Comparison of ENCODE assay signal across 17 cellular contexts in the genomic region with DNA sequence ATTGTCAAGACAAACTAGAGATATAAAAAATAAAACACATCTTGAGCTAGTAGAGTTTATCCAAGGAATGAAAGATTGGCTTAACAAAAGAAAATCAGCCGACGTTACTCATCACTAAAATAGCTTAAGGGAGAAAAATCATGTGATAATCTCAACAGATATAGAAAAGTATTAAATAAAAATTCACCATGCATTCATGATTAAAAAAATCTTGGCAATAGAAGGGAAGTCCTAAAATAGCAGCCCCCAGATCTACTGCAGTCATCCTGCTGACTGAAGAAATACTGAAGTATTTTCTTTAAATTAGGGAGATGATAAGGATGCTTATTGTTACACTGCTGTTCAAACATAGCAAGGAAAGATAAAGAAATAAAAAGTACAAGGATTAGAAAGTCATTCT. TPM values are rescaled to one million over a fixed set of nuclear protein-coding genes. Genes with fewer than 3 reads are reported as not detected.
DNase-seq lines count a peak whose midpoint lies in the region; ATAC-seq, FAIRE-seq and TF ChIP-seq lines count a peak whose summit lies in the region.
"Had no signal": no experiment of that assay in that cellular context is flagged by ENCODE, and none has a peak within 500 bp of the region (broad histone marks: within the 10 kb centered on the region; RNA-seq: fewer than 3 reads in every experiment).

No MANE protein-coding gene starts in this region.

- DNase-seq in SK-N-SH = no peak
- DNase-seq in fibroblast of the aortic adventitia (ENCODE audit: low read depth) = peak; percentile 92
- no peak for DNase-seq in pancreas
- no peak for DNase-seq in NK-92 (lab: John Stamatoyannopoulos, UW; ENCODE audit: unreplicated experiment)
- no peak for DNase-seq in NCI-H1105 treated with DMSO at 0.1 percent for 48 hours (lab: John Stamatoyannopoulos, UW)
- DNase-seq: C1 segment of cervical spinal cord; Calu3; CD4-positive, alpha-beta memory T cell; COR-L47; DMS53; DMS79 treated with DMSO at 0.1 percent for 48 hours; GOT3; HFFc6 had no signal

- no peak for TF ChIP-seq POLR2A in gastroesophageal sphincter (IDR thresholded peaks at IDR 0.05)

- H2AFZ ChIP-seq in SK-N-SH (ENCODE audit: low read depth) = no peak overlapping the region

- H3K36me3 ChIP-seq in SK-N-SH (replicated peaks in 1 of 2; ENCODE audit: control insufficient read depth in 1 of 2, insufficient read depth in 2 of 2, low read length in 1 of 2) (no peaks in the 10 kb centered on the region), pancreas (no peaks in the 10 kb centered on the region), gastroesophageal sphincter (no peaks in the 10 kb centered on the region)
- H3K36me3 ChIP-seq: HAP-1 had no signal

- H3K9me3 ChIP-seq in SK-N-SH (no peaks in the 10 kb centered on the region), pancreas (no peaks in the 10 kb centered on the region), gastroesophageal sphincter (peaks cover 0 to 8% (median 0%) of the 10 kb centered on the region in 3 donors)
- H3K9me3 ChIP-seq: HAP-1 had no signal

- TF ChIP-seq RAD21 in SK-N-SH (IDR thresholded peaks at IDR 0.05; ENCODE audit: low read length) = no peak

- H3K4me1 ChIP-seq in SK-N-SH (ENCODE audit: control insufficient read depth in 1 of 2, insufficient read depth in 2 of 2, low read depth in 1 of 2, low read length in 1 of 2) = peaks cover 0 to 6% of the 10 kb centered on the region in 2 experiments; a peak in 1 of 4 replicates
- H3K4me1 ChIP-seq in pancreas = no peaks in the 10 kb centered on the region
- no peaks in the 10 kb centered on the region for H3K4me1 ChIP-seq in gastroesophageal sphincter
- H3K4me1 ChIP-seq: HAP-1 had no signal

- H3F3A ChIP-seq in SK-N-SH (replicated peaks; ENCODE audit: insufficient read depth) = peaks cover 6% of the 10 kb centered on the region

- no peak for TF ChIP-seq CTCF in SK-N-SH (IDR thresholded peaks at IDR 0.05)
- TF ChIP-seq CTCF in fibroblast of the aortic adventitia (IDR thresholded peaks at IDR 0.05; ENCODE audit: insufficient read depth, low read length) = no peak
- no peak for TF ChIP-seq CTCF in pancreas (IDR thresholded peaks at IDR 0.05)
- no peak for TF ChIP-seq CTCF in gastroesophageal sphincter (IDR thresholded peaks at IDR 0.05)

- no peak for ATAC-seq in pancreas
- ATAC-seq in gastroesophageal sphincter = no peak

- H3K79me2 ChIP-seq in SK-N-SH (ENCODE audit: insufficient read depth) = no peaks in the 10 kb centered on the region

- H3K4me3 ChIP-seq in SK-N-SH (ENCODE audit: low read depth in 2 of 2, low read length in 1 of 2) = no peak overlapping the region
- no peak overlapping the region for H3K4me3 ChIP-seq in fibroblast of the aortic adventitia (ENCODE audit: low read depth, low read length)
- no peak overlapping the region for H3K4me3 ChIP-seq in pancreas
- H3K4me3 ChIP-seq in gastroesophageal sphincter = no peak overlapping the region
- H3K4me3 ChIP-seq: HAP-1 had no signal

- H4K20me1 ChIP-seq in SK-N-SH (ENCODE audit: insufficient read depth) = no peaks in the 10 kb centered on the region

- intact Hi-C loops in pancreas (cut with DNase I) = no loop called here

- peak; percentile 5 for FAIRE-seq in pancreas (lab: Jason Lieb, UNC)
- FAIRE-seq: GM12892, H54 had no signal

- POLR2A ChIA-PET in SK-N-SH (lab: Yijun Ruan, JAX) = no interaction called here

- H3K4me2 ChIP-seq in SK-N-SH = no peak overlapping the region

- H3K27me3 ChIP-seq in SK-N-SH (ENCODE audit: insufficient read depth) (no peaks in the 10 kb centered on the region), pancreas (no peaks in the 10 kb centered on the region), gastroesophageal sphincter (no peaks in the 10 kb centered on the region)

- H3K27ac ChIP-seq in SK-N-SH (ENCODE audit: low read depth in 2 of 2, low read length in 1 of 2) (peak overlapping the region in 1 of 2 experiments; percentile 31; a peak in 1 of 4 replicates), pancreas (no peak overlapping the region), gastroesophageal sphincter (no peak overlapping the region)

- 24% methylated on average over 2 of the region's 2 CpGs for WGBS in SK-N-SH (ENCODE audit: low lambda C conversion rate)
- 83 to 92% methylated on average over 2 of the region's 2 CpGs for WGBS in pancreas, 2 donors
- 9 to 29% methylated on average over 2 of the region's 2 CpGs for WGBS in gastroesophageal sphincter (ENCODE audit: low coverage in 1 of 2), 2 donors

- no peak overlapping the region for H3K9ac ChIP-seq in SK-N-SH

- TF ChIP-seq EP300 in SK-N-SH (IDR thresholded peaks at IDR 0.05; ENCODE audit: borderline replicate concordance in 1 of 2, low read depth in 1 of 2, low read length in 1 of 2) (0 out of 4 replicates have a peak, but pooled peaks of 1 of the 2 experiments have one; percentile 29), gastroesophageal sphincter (IDR thresholded peaks at IDR 0.05) (no peak)

- H3K9me2 ChIP-seq in SK-N-SH = no peaks in the 10 kb centered on the region

- CTCF ChIA-PET in SK-N-SH (lab: Yijun Ruan, JAX) = interaction anchor here (1.0 kb wide), 1 partner anchor 9 kb away, joined by 3 read pairs; no protein-coding TSS in a partner anchor

TF ChIP-seq in SK-N-SH, 30 proteins besides CTCF, POLR2A, EP300 and RAD21:
- TF ChIP-seq FOSL2 (IDR thresholded peaks at IDR 0.05; ENCODE audit: borderline replicate concordance, low read depth) (peak; percentile 22; the same call in 1 of the 2 replicates), FOXJ3 (CRISPR knock-in tag; IDR thresholded peaks at IDR 0.05) (no peak), SMC3 (IDR thresholded peaks at IDR 0.05; ENCODE audit: low read depth, low read length) (no peak), JUND (IDR thresholded peaks at IDR 0.05) (0 out of 2 replicates have a peak, but pooled peaks have one; percentile 26), GATA2 (CRISPR knock-in tag; IDR thresholded peaks at IDR 0.05) (no peak), YY1 (IDR thresholded peaks at IDR 0.05; ENCODE audit: low read depth) (no peak), RFX5 (IDR thresholded peaks at IDR 0.05; ENCODE audit: low read length) (no peak), NFIC (IDR thresholded peaks at IDR 0.05; ENCODE audit: borderline replicate concordance) (peak; percentile 41; the same call in 1 of the 2 replicates), NRF1 (IDR thresholded peaks at IDR 0.05; ENCODE audit: low read depth, low read length) (no peak), TCF12 (IDR thresholded peaks at IDR 0.05) (peak; percentile 41; the same call in 1 of the 2 replicates), RXRA (IDR thresholded peaks at IDR 0.05; ENCODE audit: borderline replicate concordance, low read depth) (no peak), MEF2A (IDR thresholded peaks at IDR 0.05; ENCODE audit: borderline replicate concordance, low read depth) (peak; percentile 54; the same call in 1 of the 2 replicates), POLR2AphosphoS5 (IDR thresholded peaks at IDR 0.05; ENCODE audit: low read depth, low read length) (no peak), PBX3 (IDR thresholded peaks at IDR 0.05) (no peak)
- TF ChIP-seq, protein P1, sequence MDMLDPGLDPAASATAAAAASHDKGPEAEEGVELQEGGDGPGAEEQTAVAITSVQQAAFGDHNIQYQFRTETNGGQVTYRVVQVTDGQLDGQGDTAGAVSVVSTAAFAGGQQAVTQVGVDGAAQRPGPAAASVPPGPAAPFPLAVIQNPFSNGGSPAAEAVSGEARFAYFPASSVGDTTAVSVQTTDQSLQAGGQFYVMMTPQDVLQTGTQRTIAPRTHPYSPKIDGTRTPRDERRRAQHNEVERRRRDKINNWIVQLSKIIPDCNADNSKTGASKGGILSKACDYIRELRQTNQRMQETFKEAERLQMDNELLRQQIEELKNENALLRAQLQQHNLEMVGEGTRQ (IDR thresholded peaks at IDR 0.05; ENCODE audit: borderline replicate concordance, low read depth, low read length) = no peak
- TF ChIP-seq, protein P2, sequence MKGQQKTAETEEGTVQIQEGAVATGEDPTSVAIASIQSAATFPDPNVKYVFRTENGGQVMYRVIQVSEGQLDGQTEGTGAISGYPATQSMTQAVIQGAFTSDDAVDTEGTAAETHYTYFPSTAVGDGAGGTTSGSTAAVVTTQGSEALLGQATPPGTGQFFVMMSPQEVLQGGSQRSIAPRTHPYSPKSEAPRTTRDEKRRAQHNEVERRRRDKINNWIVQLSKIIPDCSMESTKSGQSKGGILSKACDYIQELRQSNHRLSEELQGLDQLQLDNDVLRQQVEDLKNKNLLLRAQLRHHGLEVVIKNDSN (IDR thresholded peaks at IDR 0.05; ENCODE audit: borderline replicate concordance, low read depth) = 0 out of 2 replicates have a peak, but pooled peaks have one; percentile 7
TF ChIP-seq in SK-N-SH: peak in this region for 6.

RNA-seq across cellular contexts. Expression of gene DCLK1, which starts 12.6 kb away (rescaled TPM):
- polyA plus RNA-seq in SK-N-SH (2012; rRNA removed) (0.94 and 1.1 TPM in 2 replicates), pancreas (1 to 10 TPM in 1 of 2 donors, under 1 TPM in 1; 0.68 to 2.5 TPM)
- polyA plus RNA-seq in SK-N-SH (2012; cell fraction: cytosol; rRNA removed) = 1.3 and 1.6 TPM in 2 replicates
- 1.7 and 2.3 TPM in 2 replicates for polyA plus RNA-seq in SK-N-SH (2012; cell fraction: nucleus; rRNA removed)
- total RNA-seq in fibroblast of the aortic adventitia (ENCODE audit: low replicate concordance) (67.8 and 80.0 TPM in 2 replicates), pancreas (10 to 100 TPM in 1 of 6 donors, 1 to 10 TPM in 2, under 1 TPM in 3; 0.67 to 10.1 (median 2.1) TPM), gastroesophageal sphincter (10 to 100 TPM; 26.9 to 68.3 (median 30.3) TPM)
- total RNA-seq: Calu3; CD4-positive, alpha-beta memory T cell; HFFc6 had no signal
- polyA plus RNA-seq: CD4-positive, alpha-beta memory T cell had no signal
